24 cellular contexts compared by ENCODE assay signal in genomic region chr2:129720761-129721160, GRCh38.
"Had no signal": no experiment of that assay in that cellular context is flagged by ENCODE, and none has a peak within 500 bp of the region (broad histone marks: within the 10 kb centered on the region; RNA-seq: fewer than 3 reads in every experiment).

No MANE protein-coding gene starts in this region.

- H3K27ac Mint-ChIP-seq: naive thymus-derived CD4-positive, alpha-beta T cell; natural killer cell; nephron; neural progenitor cell; progenitor cell of endocrine pancreas; stimulated activated effector memory CD8-positive, alpha-beta T cell treated with anti-CD3 and anti-CD28 coated beads, Interleukin-12 subunit alpha, Interleukin-12 subunit beta, amount 100 ng/mL, for 72 hours; stimulated activated naive B cell treated with anti-CD40 and anti-IgM and Interleukin-4, amounts not matched to agents 10 μg/mL and 1 μg/mL and 100 μg/mL, for 72 hours; stimulated activated naive CD8-positive, alpha-beta T cell treated with anti-CD3 and anti-CD28 coated beads, Interleukin-15, Interleukin-2, amounts not matched to agents 100 ng/mL and 50 ng/mL, for 24 hours had no signal

- DNase-seq: naive thymus-derived CD4-positive, alpha-beta T cell; natural killer cell; occipital lobe; pancreas; psoas muscle; right cardiac atrium; right lobe of liver; sigmoid colon; small intestine; stimulated activated CD4-positive, alpha-beta T cell treated with anti-CD3 and anti-CD28 coated beads, Interleukin-15, amount 100 ng/mL, for 24 hours; stimulated activated CD4-positive, alpha-beta T cell treated with anti-CD3 and anti-CD28 coated beads, Interleukin-2, amount 100 ng/mL, for 24 hours; stimulated activated CD4-positive, alpha-beta T cell treated with anti-CD3 and anti-CD28 coated beads, Interleukin-2, amount 100 ng/mL, for 48 hours; stimulated activated CD4-positive, alpha-beta T cell treated with anti-CD3 and anti-CD28 coated beads, Interleukin-4, amount 100 ng/mL, for 24 hours; stimulated activated naive B cell treated with anti-CD40 and anti-IgM and Interleukin-4, amounts not matched to agents 10 μg/mL and 1 μg/mL and 100 μg/mL, for 72 hours; stimulated activated naive CD4-positive, alpha-beta T cell treated with Interleukin-2 at 50 U/mL for 16 hours; stomach; thyroid gland; trophoblast cell; upper lobe of right lung had no signal

- ATAC-seq: pancreas; psoas muscle; right cardiac atrium; right lobe of liver; stimulated activated effector memory CD8-positive, alpha-beta T cell treated with anti-CD3 and anti-CD28 coated beads, Interleukin-12 subunit alpha, Interleukin-12 subunit beta, amount 100 ng/mL, for 72 hours; stimulated activated naive B cell treated with anti-CD40 and anti-IgM and Interleukin-4, amounts not matched to agents 10 μg/mL and 1 μg/mL and 100 μg/mL, for 72 hours; upper lobe of right lung had no signal

- H3K9me3 Mint-ChIP-seq: natural killer cell; nephron; neural progenitor cell; stimulated activated effector memory CD8-positive, alpha-beta T cell treated with anti-CD3 and anti-CD28 coated beads, Interleukin-12 subunit alpha, Interleukin-12 subunit beta, amount 100 ng/mL, for 72 hours; stimulated activated naive B cell treated with anti-CD40 and anti-IgM and Interleukin-4, amounts not matched to agents 10 μg/mL and 1 μg/mL and 100 μg/mL, for 72 hours; stimulated activated naive CD8-positive, alpha-beta T cell treated with anti-CD3 and anti-CD28 coated beads, Interleukin-15, Interleukin-2, amounts not matched to agents 100 ng/mL and 50 ng/mL, for 24 hours had no signal

- H3K36me3 Mint-ChIP-seq: naive thymus-derived CD4-positive, alpha-beta T cell; natural killer cell; neural progenitor cell; stimulated activated effector memory CD8-positive, alpha-beta T cell treated with anti-CD3 and anti-CD28 coated beads, Interleukin-12 subunit alpha, Interleukin-12 subunit beta, amount 100 ng/mL, for 72 hours; stimulated activated naive B cell treated with anti-CD40 and anti-IgM and Interleukin-4, amounts not matched to agents 10 μg/mL and 1 μg/mL and 100 μg/mL, for 72 hours had no signal

- H3K27me3 Mint-ChIP-seq: stimulated activated naive CD8-positive, alpha-beta T cell treated with anti-CD3 and anti-CD28 coated beads, Interleukin-15, Interleukin-2, amounts not matched to agents 100 ng/mL and 50 ng/mL, for 24 hours had no signal

- H3K4me3 Mint-ChIP-seq: naive thymus-derived CD4-positive, alpha-beta T cell; natural killer cell; nephron; neural progenitor cell; stimulated activated effector memory CD8-positive, alpha-beta T cell treated with anti-CD3 and anti-CD28 coated beads, Interleukin-12 subunit alpha, Interleukin-12 subunit beta, amount 100 ng/mL, for 72 hours; stimulated activated naive B cell treated with anti-CD40 and anti-IgM and Interleukin-4, amounts not matched to agents 10 μg/mL and 1 μg/mL and 100 μg/mL, for 72 hours; stimulated activated naive CD8-positive, alpha-beta T cell treated with anti-CD3 and anti-CD28 coated beads, Interleukin-15, Interleukin-2, amounts not matched to agents 100 ng/mL and 50 ng/mL, for 24 hours had no signal

- H3K4me1 Mint-ChIP-seq: stimulated activated effector memory CD8-positive, alpha-beta T cell treated with anti-CD3 and anti-CD28 coated beads, Interleukin-12 subunit alpha, Interleukin-12 subunit beta, amount 100 ng/mL, for 72 hours; stimulated activated naive B cell treated with anti-CD40 and anti-IgM and Interleukin-4, amounts not matched to agents 10 μg/mL and 1 μg/mL and 100 μg/mL, for 72 hours had no signal
